Comparison of ENCODE assay signal across 7 cellular contexts in the genomic region with DNA sequence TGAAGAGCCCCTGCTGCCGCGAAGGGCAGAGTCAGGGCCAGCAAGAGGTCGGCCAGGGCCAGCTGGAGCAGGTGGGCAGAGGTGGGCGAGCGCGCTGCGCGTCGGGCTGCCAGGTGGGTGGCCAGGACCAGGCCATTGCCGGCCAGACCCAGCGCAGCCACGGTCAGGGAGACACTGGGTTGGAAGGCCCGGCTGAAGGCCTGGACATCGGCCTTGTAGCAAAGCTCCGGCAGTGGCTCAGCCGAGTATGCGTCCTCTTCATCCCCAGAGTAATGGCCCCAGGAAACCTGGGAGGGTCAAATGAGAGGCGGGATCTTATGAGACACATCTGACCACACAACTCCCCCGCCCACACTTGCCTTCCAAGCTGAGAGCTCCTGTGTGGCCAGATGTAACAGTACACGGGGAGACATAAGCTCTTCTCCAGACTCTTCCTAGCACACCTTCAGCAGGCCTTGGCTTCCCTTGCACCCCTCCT. TPM values are rescaled to one million over a fixed set of nuclear protein-coding genes. Genes with fewer than 3 reads are reported as not detected.
DNase-seq lines count a peak whose midpoint lies in the region; ATAC-seq, FAIRE-seq and TF ChIP-seq lines count a peak whose summit lies in the region.

No MANE protein-coding gene starts in this region.

- no peak for TF ChIP-seq POLR2A in spleen (IDR thresholded peaks at IDR 0.05)

- H3K4me3 Mint-ChIP-seq in glutamatergic neuron (ENCODE audit: unreplicated experiment): peak overlapping the region; percentile 74

- FAIRE-seq in GM18507 (lab: Jason Lieb, UNC): peak; percentile 46

- peaks cover 15% of the 10 kb centered on the region for H3K9me3 Mint-ChIP-seq in glutamatergic neuron (ENCODE audit: unreplicated experiment)

- ATAC-seq in GM18498 (IDR thresholded peaks at IDR 0.05; ENCODE audit: unreplicated experiment): no peak

- WGBS in spleen, 5 donors: 56 to 79% (median 69%) methylated on average over 14 to 20 of the region's 20 CpGs

- intact Hi-C loops in spleen (cut with DNase I; ENCODE audit: low total_unique reads): no loop called here

- peak overlapping the region; percentile 58 to 96 (median 94) for H3K27ac ChIP-seq in spleen

- H3K36me3 ChIP-seq in spleen: peaks cover 0 to 5% (median 0%) of the 10 kb centered on the region in 6 donors

- H3K4me3 ChIP-seq in spleen: peak overlapping the region in 7 of 8 donors; percentile 38 to 90 (median 79)

- peaks cover 16% of the 10 kb centered on the region for H3K4me1 Mint-ChIP-seq in glutamatergic neuron (ENCODE audit: low read depth, unreplicated experiment)

- peaks cover 0 to 70% (median 20%) of the 10 kb centered on the region in 7 donors for H3K27me3 ChIP-seq in spleen (replicated peaks in 1 of 7)

- peak overlapping the region; percentile 87 for H3K27ac Mint-ChIP-seq in glutamatergic neuron (ENCODE audit: unreplicated experiment)

- H3K36me3 Mint-ChIP-seq in glutamatergic neuron (ENCODE audit: unreplicated experiment): peaks cover 1% of the 10 kb centered on the region

- H3K4me1 ChIP-seq in spleen: peaks cover 52 to 88% (median 83%) of the 10 kb centered on the region in 6 donors

- peaks cover 22% of the 10 kb centered on the region for H3K27me3 Mint-ChIP-seq in glutamatergic neuron (ENCODE audit: unreplicated experiment)

- DNase-seq in GM18507 (ENCODE audit: extremely low spot score, insufficient read length, low read depth) (no peak), RKO (ENCODE audit: low spot score) (peak; percentile 84), glutamatergic neuron (no peak), spleen (no peak), OCI-M2 (lab: John Stamatoyannopoulos, UW; ENCODE audit: unreplicated experiment) (no peak), H4 (ENCODE audit: low spot score) (no peak)

- TF ChIP-seq CTCF in glutamatergic neuron (IDR thresholded peaks at IDR 0.05; ENCODE audit: partially characterized antibody, unreplicated experiment) (no peak), spleen (IDR thresholded peaks at IDR 0.05 in 8 of 11, conservative IDR thresholded peaks at IDR 0.05 in 3 of 11) (no peak)

- no peaks in the 10 kb centered on the region for H3K9me3 ChIP-seq in spleen

RNA-seq across cellular contexts. Expression of gene CCR10, which starts 1.3 kb away (rescaled TPM):
- total RNA-seq in glutamatergic neuron (ENCODE audit: unreplicated experiment) (1.6 TPM), spleen (1 to 10 TPM in 5 of 7 donors, under 1 TPM in 2; 0.51 to 4.7 (median 2.0) TPM)
- polyA plus RNA-seq in spleen: 1 to 10 TPM in 1 of 3 donors, under 1 TPM in 2; 0.71 to 1.1 (median 0.76) TPM
- total RNA-seq in H4 (2014; rRNA removed; shearing (Covaris generic)): 0.23 and 0.74 TPM in 2 replicates

RNA-seq across cellular contexts. Expression of gene CNTNAP1, which starts 2.0 kb away (rescaled TPM):
- total RNA-seq in glutamatergic neuron (ENCODE audit: unreplicated experiment): 44.8 TPM
- 10 to 100 TPM in 3 of 7 donors, 1 to 10 TPM in 4; 3.9 to 11.2 (median 7.5) TPM for total RNA-seq in spleen
- 1 to 10 TPM; 1.1 to 3.1 (median 1.6) TPM for polyA plus RNA-seq in spleen
- total RNA-seq in H4 (2014; rRNA removed; shearing (Covaris generic)): 6.7 and 7.0 TPM in 2 replicates

RNA-seq across cellular contexts. Expression of gene PLEKHH3, which starts 3.6 kb away (rescaled TPM):
- 40.6 TPM for total RNA-seq in glutamatergic neuron (ENCODE audit: unreplicated experiment)
- total RNA-seq in spleen: 10 to 100 TPM; 10.8 to 19.5 (median 14.6) TPM
- polyA plus RNA-seq in spleen: 10 to 100 TPM in 2 of 3 donors, 1 to 10 TPM in 1; 9.4 to 16.0 (median 13.1) TPM
- total RNA-seq in H4 (2014; rRNA removed; shearing (Covaris generic)): 3.3 and 5.9 TPM in 2 replicates

RNA-seq across cellular contexts. Expression of gene TUBG2, which starts 21.3 kb away (rescaled TPM):
- total RNA-seq in glutamatergic neuron (ENCODE audit: unreplicated experiment) (22.1 TPM), spleen (10 to 100 TPM; 13.8 to 24.9 (median 16.6) TPM)
- polyA plus RNA-seq in spleen: 10 to 100 TPM in 1 of 3 donors, 1 to 10 TPM in 2; 4.9 to 12.5 (median 8.4) TPM
- total RNA-seq in H4 (2014; rRNA removed; shearing (Covaris generic)): 5.5 and 7.5 TPM in 2 replicates
